9 cellular contexts compared by ENCODE assay signal in the genomic region with DNA sequence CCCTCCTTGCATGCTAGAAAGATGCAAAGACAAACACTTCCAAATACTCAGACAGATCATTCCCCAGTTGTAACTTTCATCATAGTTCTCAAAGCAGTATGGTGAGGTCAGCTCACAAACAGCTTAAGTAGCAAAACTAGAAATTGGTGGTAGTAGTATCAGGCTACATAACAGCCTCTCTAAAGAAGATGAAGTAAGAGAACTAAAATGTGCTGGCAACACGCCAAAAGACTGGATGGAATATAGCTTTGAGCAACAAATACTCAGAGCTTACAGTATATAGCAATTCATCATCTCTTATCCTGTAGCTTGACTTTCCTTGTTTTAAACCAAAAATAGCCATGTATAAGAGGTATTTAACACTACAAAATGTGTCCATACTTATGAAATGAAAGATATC. TPM values are rescaled to one million over a fixed set of nuclear protein-coding genes. Genes with fewer than 3 reads are reported as not detected.
DNase-seq lines count a peak whose midpoint lies in the region; ATAC-seq and TF ChIP-seq lines count a peak whose summit lies in the region.
"Had no signal": no experiment of that assay in that cellular context is flagged by ENCODE, and none has a peak within 500 bp of the region (broad histone marks: within the 10 kb centered on the region; RNA-seq: fewer than 3 reads in every experiment).

No MANE protein-coding gene starts in this region.

- H3K79me2 ChIP-seq in ACC112 (ENCODE audit: control insufficient read depth, insufficient read depth, low read length, unreplicated experiment) (peaks cover 72% of the 10 kb centered on the region), GM23248 (ENCODE audit: insufficient read depth) (peaks cover 88% of the 10 kb centered on the region)

- peak overlapping the region; percentile 23 for H3K4me2 ChIP-seq in GM23248 (ENCODE audit: unreplicated experiment)

- in situ Hi-C loops in GM23248 (cut with MboI), result no loop called here

- no peaks in the 10 kb centered on the region for H4K20me1 ChIP-seq in GM23248 (ENCODE audit: insufficient read depth)

- H3K9me3 ChIP-seq in GM23248 (ENCODE audit: low read depth) (no peaks in the 10 kb centered on the region), stomach (no peaks in the 10 kb centered on the region), vagina (no peaks in the 10 kb centered on the region)

- 0% methylated on average over 1 of the region's 1 CpG for WGBS in GM23248 (ENCODE audit: low coverage in 1 of 2, low lambda C conversion rate in 2 of 2, missing lambda C conversion rate in 2 of 2), 2 experiments
- 17 to 55% (median 25%) methylated on average over 1 of the region's 1 CpG for WGBS in stomach, 5 donors

- peak; percentile 93 for DNase-seq in GM23248
- peak; percentile 89 for DNase-seq in RKO (ENCODE audit: low spot score)
- peak; percentile 75 for DNase-seq in foreskin melanocyte
- peak; percentile 37 for DNase-seq in stomach
- no peak for DNase-seq in vagina (ENCODE audit: extremely low spot score in 2 of 2)

- no peak for TF ChIP-seq EP300 in stomach (IDR thresholded peaks at IDR 0.05)

- H3K4me3 ChIP-seq in ACC112 (ENCODE audit: low read depth, low read length), result no peak overlapping the region
- no peak overlapping the region for H3K4me3 ChIP-seq in GM23248
- no peak overlapping the region for H3K4me3 ChIP-seq in stomach
- H3K4me3 ChIP-seq in vagina, result no peak overlapping the region

- TF ChIP-seq CTCF in stomach (IDR thresholded peaks at IDR 0.05) (no peak), vagina (IDR thresholded peaks at IDR 0.05) (no peak)

- H2AFZ ChIP-seq in ACC112 (ENCODE audit: low read length, unreplicated experiment) (no peak overlapping the region), GM23248 (no peak overlapping the region)

- H3K27me3 ChIP-seq in ACC112 (ENCODE audit: insufficient read depth, low read length), result no peaks in the 10 kb centered on the region
- H3K27me3 ChIP-seq in GM23248 (replicated peaks; ENCODE audit: insufficient read depth), result no peaks in the 10 kb centered on the region
- no peaks in the 10 kb centered on the region for H3K27me3 ChIP-seq in stomach
- H3K27me3 ChIP-seq in vagina, result no peaks in the 10 kb centered on the region

- H3K9me2 ChIP-seq in GM23248 (ENCODE audit: insufficient read depth), result no peaks in the 10 kb centered on the region

- intact Hi-C loops in stomach (cut with DNase I; ENCODE audit: low total_unique reads) (no loop called here), vagina (cut with DNase I) (no loop called here)

- H3K27ac ChIP-seq in ACC112 (ENCODE audit: low read depth, low read length), result peak overlapping the region; percentile 87
- peak overlapping the region; percentile 20 for H3K27ac ChIP-seq in GM23248
- H3K27ac ChIP-seq in stomach, result peak overlapping the region in 3 of 5 donors; percentile 1 to 68 (median 9)
- no peak overlapping the region for H3K27ac ChIP-seq in vagina

- TF ChIP-seq POLR2A in stomach (IDR thresholded peaks at IDR 0.05) (no peak), vagina (IDR thresholded peaks at IDR 0.05) (no peak)

- H3K4me1 ChIP-seq in ACC112 (ENCODE audit: control insufficient read depth, insufficient read depth, low read length, unreplicated experiment) (peaks cover 83% of the 10 kb centered on the region), GM23248 (ENCODE audit: insufficient read depth) (peaks cover 73% of the 10 kb centered on the region), stomach (peaks cover 23 to 96% (median 63%) of the 10 kb centered on the region in 4 donors), vagina (peaks cover 57% of the 10 kb centered on the region)

- H3F3A ChIP-seq in GM23248 (ENCODE audit: insufficient read depth), result peaks cover 64% of the 10 kb centered on the region

- 0 out of 2 replicates have a peak, but pooled peaks cover 3% of the 10 kb centered on the region for H3K36me3 ChIP-seq in ACC112 (ENCODE audit: insufficient read depth, low read length)
- 0 out of 2 replicates have a peak, but pooled peaks cover 7% of the 10 kb centered on the region for H3K36me3 ChIP-seq in GM23248 (ENCODE audit: low read depth)
- peaks cover 7 to 25% (median 15%) of the 10 kb centered on the region in 4 donors for H3K36me3 ChIP-seq in stomach
- H3K36me3 ChIP-seq in vagina, result peaks cover 0 to 13% of the 10 kb centered on the region in 2 donors

- ATAC-seq in HG02970 (IDR thresholded peaks at IDR 0.05; ENCODE audit: low FRiP score, unreplicated experiment) (no peak), HG03520 (IDR thresholded peaks at IDR 0.05; ENCODE audit: unreplicated experiment) (no peak)
- ATAC-seq: activated naive CD4-positive, alpha-beta T cell treated with anti-CD3 and anti-CD28 coated beads, Interleukin-2, amount 50 U/mL, for 72 hours had no signal

- H3K9ac ChIP-seq in GM23248, result no peak overlapping the region

RNA-seq across cellular contexts. Expression of a gene that starts 7.5 kb away (rescaled TPM):
- 94.3 and 95.8 TPM in 2 replicates for total RNA-seq in GM23248 (2014; rRNA removed; shearing (Covaris generic))
- polyA plus RNA-seq in GM23248 (2016; fragmentation: Nextera tagmentation; extraction: Ambion mirVana), result 87.0 and 99.9 TPM in 2 replicates
- 100 to 1,000 TPM in 2 of 5 donors, 10 to 100 TPM in 3; 28.6 to 137 (median 52.1) TPM for total RNA-seq in stomach
- 10 to 100 TPM; 70.7 to 88.0 (median 77.8) TPM for polyA plus RNA-seq in stomach
- 94.8 TPM for total RNA-seq in vagina

RNA-seq across cellular contexts. Expression of a gene that starts 51.0 kb away (rescaled TPM):
- 7.5 and 9.5 TPM in 2 replicates for total RNA-seq in GM23248 (2014; rRNA removed; shearing (Covaris generic))
- polyA plus RNA-seq in GM23248 (2016; fragmentation: Nextera tagmentation; extraction: Ambion mirVana) (4.5 and 4.9 TPM in 2 replicates), stomach (10 to 100 TPM in 2 of 3 donors, 1 to 10 TPM in 1; 8.5 to 15.0 (median 11.8) TPM)
- total RNA-seq in stomach (10 to 100 TPM in 3 of 5 donors, 1 to 10 TPM in 2; 1.2 to 39.8 (median 27.7) TPM), vagina (16.2 TPM)

Comparison
In these comparisons a context has a peak if more than half of its experiments do, and no peak if none do; other contexts are left out.
1. DNase-seq: peak in GM23248 (single experiment), RKO (single experiment), foreskin melanocyte (single experiment) and stomach (single experiment); none in vagina (0 of 2).